In the genomic region with DNA sequence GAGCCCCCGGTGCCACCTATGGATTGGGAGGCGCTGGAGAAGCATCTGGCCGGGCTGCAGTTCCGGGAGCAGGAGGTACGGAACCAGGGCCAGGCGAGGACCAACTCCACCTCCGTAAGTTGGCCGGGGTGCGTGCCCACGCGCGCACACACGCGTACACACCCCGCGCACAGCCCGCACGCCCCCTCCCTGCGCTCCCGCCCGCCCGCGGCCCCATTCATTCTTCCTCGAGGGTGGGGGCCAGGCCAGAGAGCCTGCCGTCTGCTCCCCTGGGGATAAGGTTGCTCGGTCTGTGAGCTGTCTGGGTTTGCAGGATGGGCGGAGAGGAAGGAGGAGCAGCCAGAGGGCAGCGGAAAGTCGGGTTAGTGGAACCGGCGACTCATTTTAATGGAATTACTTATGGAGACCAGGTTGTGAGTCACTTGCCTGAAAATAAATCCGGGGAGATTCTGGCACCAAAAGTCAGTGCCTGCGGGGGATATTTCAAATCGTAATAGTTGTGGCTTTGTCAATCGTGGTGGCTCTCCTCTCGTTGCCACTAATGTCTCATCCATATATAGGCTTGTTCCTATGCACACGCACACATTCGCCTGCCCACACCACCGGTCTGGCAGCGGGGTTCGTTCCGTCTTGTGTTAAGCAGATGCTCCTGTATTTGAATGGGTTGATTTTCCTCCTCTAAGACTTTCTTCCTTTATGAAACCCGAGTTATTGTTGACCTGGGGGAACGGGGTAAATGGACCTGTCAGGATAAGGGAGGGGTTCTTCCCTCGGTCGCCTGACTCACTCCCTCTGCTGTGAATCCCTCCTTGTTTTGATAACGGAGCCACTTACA, we compare ENCODE assay signal across 8 cellular contexts.
DNase-seq lines count a peak whose midpoint lies in the region; ATAC-seq and TF ChIP-seq lines count a peak whose summit lies in the region.

No MANE protein-coding gene starts in this region.

- no peaks in the 10 kb centered on the region for H3K36me3 ChIP-seq in spleen

- H3K4me3 ChIP-seq in spleen, result peak overlapping the region; percentile 56 to 83 (median 64)

- no peak for TF ChIP-seq POLR2A in spleen (IDR thresholded peaks at IDR 0.05)

- POLR2A ChIA-PET in CD4-positive, alpha-beta T cell (lab: Charles Lee), result no interaction called here

- peaks cover 52% of the 10 kb centered on the region for H3K27me3 ChIP-seq in CD4-positive, alpha-beta T cell (ENCODE audit: control insufficient read depth, insufficient read depth, low read length)
- no peaks in the 10 kb centered on the region for H3K27me3 ChIP-seq in layer of hippocampus (ENCODE audit: control insufficient read depth, insufficient read depth, low read length)
- peaks cover 0 to 57% (median 30%) of the 10 kb centered on the region in 7 donors for H3K27me3 ChIP-seq in spleen (replicated peaks in 1 of 7)

- H3K36me3 Mint-ChIP-seq in CD4-positive, alpha-beta T cell (ENCODE audit: low read depth), result no peaks in the 10 kb centered on the region

- no peak overlapping the region for H3K27ac ChIP-seq in CD4-positive, alpha-beta T cell (ENCODE audit: low read depth, low read length)
- H3K27ac ChIP-seq in layer of hippocampus (ENCODE audit: low read depth, low read length) (peak overlapping the region; percentile 88), spleen (peak overlapping the region; percentile 72 to 93 (median 89))

- CTCF ChIA-PET in CD4-positive, alpha-beta T cell (lab: Charles Lee), result no interaction called here

- no peaks in the 10 kb centered on the region for H3K9me3 Mint-ChIP-seq in CD4-positive, alpha-beta T cell

- peaks cover 13% of the 10 kb centered on the region for H3K4me1 Mint-ChIP-seq in CD4-positive, alpha-beta T cell (ENCODE audit: low read depth)

- no peaks in the 10 kb centered on the region for H3K9me3 ChIP-seq in CD4-positive, alpha-beta T cell (ENCODE audit: control insufficient read depth, low read length)
- no peaks in the 10 kb centered on the region for H3K9me3 ChIP-seq in spleen

- intact Hi-C loops in CD4-positive, alpha-beta T cell (cut with DNase I, micrococcal nuclease), result no loop called here
- intact Hi-C loops in spleen (cut with DNase I; ENCODE audit: low total_unique reads), result no loop called here

- WGBS in spleen, 5 donors, result 1 to 2% (median 1%) methylated on average over 26 to 47 of the region's 47 CpGs

- peaks cover 73% of the 10 kb centered on the region for H3K27me3 Mint-ChIP-seq in CD4-positive, alpha-beta T cell

- H3K4me1 ChIP-seq in spleen, result peaks cover 0 to 59% (median 42%) of the 10 kb centered on the region in 6 donors

- TF ChIP-seq CTCF in CD4-positive, alpha-beta T cell (IDR thresholded peaks at IDR 0.05), result no peak
- no peak for TF ChIP-seq CTCF in spleen (IDR thresholded peaks at IDR 0.05 in 8 of 11, conservative IDR thresholded peaks at IDR 0.05 in 3 of 11)

- no peak for ATAC-seq in CD4-positive, alpha-beta T cell (ENCODE audit: poor library complexity)
- ATAC-seq in HG02981 (IDR thresholded peaks at IDR 0.05; ENCODE audit: unreplicated experiment) (peak; percentile 20), HG02970 (IDR thresholded peaks at IDR 0.05; ENCODE audit: low FRiP score, unreplicated experiment) (no peak), HG03442 (IDR thresholded peaks at IDR 0.05; ENCODE audit: unreplicated experiment) (no peak)

- peak overlapping the region; percentile 65 for H3K4me3 Mint-ChIP-seq in CD4-positive, alpha-beta T cell

- no peak overlapping the region for H3K27ac Mint-ChIP-seq in CD4-positive, alpha-beta T cell

- no peak for DNase-seq in CD4-positive, alpha-beta T cell
- DNase-seq in RPMI7951 (ENCODE audit: low read depth) (peak; percentile 100), dedifferentiated amniotic fluid mesenchymal stem cell (ENCODE audit: extremely low spot score) (peak; percentile 97), spleen (no peak)

Comparison
In these comparisons a context has a peak if more than half of its experiments do, and no peak if none do; other contexts are left out.
1. DNase-seq: peak in RPMI7951 (single experiment) and dedifferentiated amniotic fluid mesenchymal stem cell (single experiment); none in CD4-positive, alpha-beta T cell (0 of 10) and spleen (single experiment).